11 cellular contexts compared by ENCODE assay signal in genomic region chr15:41893422-41894250, GRCh38. TPM values are rescaled to one million over a fixed set of nuclear protein-coding genes. Genes with fewer than 3 reads are reported as not detected.
A peak's percentile ranks its signal among the peaks of the same experiment; 100 is the strongest.
DNase-seq lines count a peak whose midpoint lies in the region; ATAC-seq and TF ChIP-seq lines count a peak whose summit lies in the region.
"Had no signal": no experiment of that assay in that cellular context is flagged by ENCODE, and none has a peak within 500 bp of the region (broad histone marks: within the 10 kb centered on the region; RNA-seq: fewer than 3 reads in every experiment).

Gene SPTBN5, minus strand, starts transcription at chr15:41894053. Its CDS starts 556 bp downstream, at chr15:41893497.

- H3K27me3 Mint-ChIP-seq in activated naive CD4-positive, alpha-beta T cell treated with anti-CD3 and anti-CD28 coated beads for 36 hours (ENCODE audit: low read depth): no peaks in the 10 kb centered on the region
- H3K27me3 Mint-ChIP-seq in activated naive CD8-positive, alpha-beta T cell treated with anti-CD3 and anti-CD28 coated beads, Interleukin-2, amount 50 U/mL, for 24 hours: no peaks in the 10 kb centered on the region

- no peak for DNase-seq in activated naive CD4-positive, alpha-beta T cell treated with anti-CD3 and anti-CD28 coated beads for 36 hours
- DNase-seq in activated naive CD4-positive, alpha-beta T cell (lab: John Stamatoyannopoulos, UW): no peak
- DNase-seq in activated naive CD8-positive, alpha-beta T cell treated with anti-CD3 and anti-CD28 coated beads, Interleukin-2, amount 50 U/mL, for 24 hours: no peak
- DNase-seq in lower lobe of right lung (no peak), ureter (ENCODE audit: low spot score) (no peak)
- DNase-seq in NK-92 treated with Interleukin-12 subunit alpha and Interleukin-12 subunit beta, amount 100 ng/mL, for 24 hours (lab: John Stamatoyannopoulos, UW): no peak
- DNase-seq: activated CD8-positive, alpha-beta memory T cell treated with anti-CD3 and anti-CD28 coated beads, Interleukin-2, amount 50 U/mL, for 4 hours; NCI-H524 had no signal

- peak within 1 kb of the TSS; percentile 79 for H3K27ac ChIP-seq in lower lobe of right lung
- H3K27ac ChIP-seq: HL-60 had no signal

- peak within 1 kb of the TSS; percentile 71 for H3K27ac Mint-ChIP-seq in activated naive CD4-positive, alpha-beta T cell treated with anti-CD3 and anti-CD28 coated beads for 36 hours
- H3K27ac Mint-ChIP-seq in activated naive CD8-positive, alpha-beta T cell treated with anti-CD3 and anti-CD28 coated beads, Interleukin-2, amount 50 U/mL, for 24 hours: peak within 1 kb of the TSS; percentile 49

- no peaks in the 10 kb centered on the region for H3K9me3 Mint-ChIP-seq in activated naive CD4-positive, alpha-beta T cell treated with anti-CD3 and anti-CD28 coated beads for 36 hours
- no peaks in the 10 kb centered on the region for H3K9me3 Mint-ChIP-seq in activated naive CD8-positive, alpha-beta T cell treated with anti-CD3 and anti-CD28 coated beads, Interleukin-2, amount 50 U/mL, for 24 hours

- H3K4me3 ChIP-seq in lower lobe of right lung: peak within 1 kb of the TSS; percentile 6

- peaks cover 39% of the 10 kb centered on the region for H3K4me1 Mint-ChIP-seq in activated naive CD4-positive, alpha-beta T cell treated with anti-CD3 and anti-CD28 coated beads for 36 hours (ENCODE audit: low read depth)
- peaks cover 27% of the 10 kb centered on the region for H3K4me1 Mint-ChIP-seq in activated naive CD8-positive, alpha-beta T cell treated with anti-CD3 and anti-CD28 coated beads, Interleukin-2, amount 50 U/mL, for 24 hours

- intact Hi-C loops in activated naive CD4-positive, alpha-beta T cell treated with anti-CD3 and anti-CD28 coated beads for 36 hours (cut with micrococcal nuclease): loop anchor here (2.0 kb wide), 1 partner anchor 65 kb away; the partner anchor contains the start of gene JMJD7
- intact Hi-C loops in lower lobe of right lung (cut with DNase I): no loop called here

- H3K36me3 ChIP-seq in lower lobe of right lung: peaks cover 15% of the 10 kb centered on the region

- peaks cover 26% of the 10 kb centered on the region for H3K4me1 ChIP-seq in lower lobe of right lung

- no peak for TF ChIP-seq CTCF in lower lobe of right lung (IDR thresholded peaks at IDR 0.05)

- no peaks in the 10 kb centered on the region for H3K27me3 ChIP-seq in lower lobe of right lung (ENCODE audit: low read depth)

- peak within 1 kb of the TSS; percentile 29 for H3K4me3 Mint-ChIP-seq in activated naive CD4-positive, alpha-beta T cell treated with anti-CD3 and anti-CD28 coated beads for 36 hours
- no peak within 1 kb of the TSS for H3K4me3 Mint-ChIP-seq in activated naive CD8-positive, alpha-beta T cell treated with anti-CD3 and anti-CD28 coated beads, Interleukin-2, amount 50 U/mL, for 24 hours

- ATAC-seq in activated naive CD8-positive, alpha-beta T cell treated with anti-CD3 and anti-CD28 coated beads, Interleukin-2, amount 50 U/mL, for 24 hours: no peak
- ATAC-seq in lower lobe of right lung (peak in 1 of 2 donors; percentile 1), GM21619 (IDR thresholded peaks at IDR 0.05; ENCODE audit: unreplicated experiment) (no peak), HG02623 (IDR thresholded peaks at IDR 0.05; ENCODE audit: unreplicated experiment) (no peak)

- H3K9me3 ChIP-seq in lower lobe of right lung: no peaks in the 10 kb centered on the region

- CTCF ChIA-PET in activated naive CD4-positive, alpha-beta T cell treated with anti-CD3 and anti-CD28 coated beads for 36 hours (lab: Charles Lee): interaction anchor here (0.7 to 2.0 kb wide), 4 partner anchors 9 to 121 kb away, joined by 3 to 7 read pairs (median 6); no protein-coding TSS in a partner anchor

- H3K36me3 Mint-ChIP-seq in activated naive CD4-positive, alpha-beta T cell treated with anti-CD3 and anti-CD28 coated beads for 36 hours (ENCODE audit: low read depth): peaks cover 4% of the 10 kb centered on the region
- H3K36me3 Mint-ChIP-seq in activated naive CD8-positive, alpha-beta T cell treated with anti-CD3 and anti-CD28 coated beads, Interleukin-2, amount 50 U/mL, for 24 hours (ENCODE audit: low read depth): no peaks in the 10 kb centered on the region

RNA-seq across cellular contexts. Expression of gene SPTBN5, which starts in this region (rescaled TPM):
- under 1 TPM; 0.17 to 0.32 TPM for total RNA-seq in activated naive CD4-positive, alpha-beta T cell treated with anti-CD3 and anti-CD28 coated beads for 36 hours
- total RNA-seq in lower lobe of right lung (2.1 TPM), ureter (11.9 TPM)
